Comparison of ENCODE assay signal across 20 cellular contexts in genomic region chr3:169529013-169529412, GRCh38.
DNase-seq lines count a peak whose midpoint lies in the region; ATAC-seq, FAIRE-seq and TF ChIP-seq lines count a peak whose summit lies in the region.
"Had no signal": no experiment of that assay in that cellular context is flagged by ENCODE, and none has a peak within 500 bp of the region (broad histone marks: within the 10 kb centered on the region; RNA-seq: fewer than 3 reads in every experiment).

No MANE protein-coding gene starts in this region.

- H3K4me1 ChIP-seq in astrocyte (ENCODE audit: insufficient read depth, low read length) (peaks cover 17% of the 10 kb centered on the region), osteoblast (ENCODE audit: insufficient read depth, low read length) (peaks cover 29% of the 10 kb centered on the region), thoracic aorta (ENCODE audit: control insufficient read depth in 1 of 2, low read depth in 2 of 2) (peaks cover 20 to 57% of the 10 kb centered on the region in 2 donors), HepG2 (ENCODE audit: insufficient read depth, low read length) (no peaks in the 10 kb centered on the region)
- H3K4me1 ChIP-seq: BLaER1 had no signal

- TF ChIP-seq RAD21 in HepG2 (CRISPR knock-in tag; IDR thresholded peaks at IDR 0.05), result no peak

- no peak overlapping the region for H3K27ac Mint-ChIP-seq in astrocyte (ENCODE audit: unreplicated experiment)
- H3K27ac Mint-ChIP-seq: CD14-positive monocyte; CD4-positive, alpha-beta memory T cell; GM23338 had no signal

- no peak for TF ChIP-seq EP300 in HepG2 (IDR thresholded peaks at IDR 0.05; ENCODE audit: low read depth in 2 of 2, low read length in 2 of 2)
- no peak for TF ChIP-seq EP300 in HepG2 (CRISPR knock-in tag; IDR thresholded peaks at IDR 0.05; ENCODE audit: borderline replicate concordance)

- no peak overlapping the region for H3K4me3 ChIP-seq in astrocyte (ENCODE audit: insufficient read depth, low read depth, low read length)
- H3K4me3 ChIP-seq in osteoblast (ENCODE audit: insufficient read depth, low read length), result no peak overlapping the region
- H3K4me3 ChIP-seq in thoracic aorta, result no peak overlapping the region
- H3K4me3 ChIP-seq in HepG2 (replicated peaks in 1 of 3; ENCODE audit: insufficient read depth in 1 of 3, low read depth in 2 of 3, low read length in 3 of 3), result no peak overlapping the region
- H3K4me3 ChIP-seq: BLaER1, GM23338 had no signal

- H3K36me3 ChIP-seq in astrocyte (ENCODE audit: insufficient read depth, low read length), result no peaks in the 10 kb centered on the region
- H3K36me3 ChIP-seq in osteoblast (ENCODE audit: insufficient read depth, low read length), result no peaks in the 10 kb centered on the region
- no peaks in the 10 kb centered on the region for H3K36me3 ChIP-seq in thoracic aorta
- H3K36me3 ChIP-seq in HepG2 (replicated peaks in 1 of 2; ENCODE audit: control insufficient read depth in 1 of 2, insufficient read depth in 2 of 2, low read length in 2 of 2), result no peaks in the 10 kb centered on the region
- H3K36me3 ChIP-seq: BLaER1 had no signal

- POLR2A ChIA-PET in HepG2 (lab: Yijun Ruan, JAX), result no interaction called here

- H3K4me3 Mint-ChIP-seq in astrocyte (ENCODE audit: unreplicated experiment), result no peak overlapping the region
- H3K4me3 Mint-ChIP-seq: CD14-positive monocyte; CD4-positive, alpha-beta memory T cell; GM23338 had no signal

- no peak overlapping the region for H2AFZ ChIP-seq in astrocyte (ENCODE audit: low read depth, low read length)
- no peak overlapping the region for H2AFZ ChIP-seq in osteoblast (ENCODE audit: low read length)
- no peak overlapping the region for H2AFZ ChIP-seq in HepG2 (ENCODE audit: low read length)
- H2AFZ ChIP-seq: GM23338 had no signal

- CTCF ChIA-PET in HepG2 (lab: Yijun Ruan, JAX; ENCODE audit: low intra/inter-chr PET ratio, low total read pairs), result no interaction called here

- H3K27ac ChIP-seq in astrocyte (ENCODE audit: low read depth, low read length), result peak overlapping the region; percentile 28
- peak overlapping the region; percentile 42 for H3K27ac ChIP-seq in osteoblast (ENCODE audit: low read depth, low read length)
- peak overlapping the region; percentile 50 to 65 for H3K27ac ChIP-seq in thoracic aorta
- no peak overlapping the region for H3K27ac ChIP-seq in HepG2 (ENCODE audit: extremely low read length, insufficient read depth, low read length)
- H3K27ac ChIP-seq: BLaER1 had no signal

- in situ Hi-C loops in HepG2 (cut with HindIII; ENCODE audit: extremely low pct_ligation_motif_present, low pct_unique_long_range_greater_than_20kb), result no loop called here

- TF ChIP-seq POLR2A in HepG2 (IDR thresholded peaks at IDR 0.05; ENCODE audit: insufficient read depth in 1 of 2, low read depth in 2 of 2, low read length in 2 of 2), result no peak

- intact Hi-C loops in HepG2 (cut with micrococcal nuclease; ENCODE audit: unreplicated experiment), result no loop called here

- no peaks in the 10 kb centered on the region for H3K36me3 Mint-ChIP-seq in astrocyte (ENCODE audit: low read depth, unreplicated experiment)
- H3K36me3 Mint-ChIP-seq: CD14-positive monocyte; CD4-positive, alpha-beta memory T cell had no signal

- peaks cover 6% of the 10 kb centered on the region for H3K4me1 Mint-ChIP-seq in astrocyte (ENCODE audit: low read depth, unreplicated experiment)
- H3K4me1 Mint-ChIP-seq: CD14-positive monocyte; CD4-positive, alpha-beta memory T cell had no signal

- H3K9me3 ChIP-seq in astrocyte (ENCODE audit: insufficient read depth, low read depth, low read length), result no peaks in the 10 kb centered on the region
- H3K9me3 ChIP-seq in osteoblast (ENCODE audit: low read depth, low read length), result no peaks in the 10 kb centered on the region
- H3K9me3 ChIP-seq in thoracic aorta, result no peaks in the 10 kb centered on the region
- H3K9me3 ChIP-seq in HepG2 (ENCODE audit: low read length), result no peaks in the 10 kb centered on the region
- H3K9me3 ChIP-seq: BLaER1 had no signal

- TF ChIP-seq CTCF in astrocyte (IDR thresholded peaks at IDR 0.05; ENCODE audit: insufficient read depth, low read depth, low read length) (no peak), osteoblast (IDR thresholded peaks at IDR 0.05; ENCODE audit: extremely low read depth, low read depth, low read length) (no peak), thoracic aorta (IDR thresholded peaks at IDR 0.05) (no peak), HepG2 (CRISPR knock-in tag; IDR thresholded peaks at IDR 0.05) (no peak)

- H3K4me2 ChIP-seq in astrocyte (ENCODE audit: low read length), result no peak overlapping the region
- H3K4me2 ChIP-seq in osteoblast (ENCODE audit: insufficient read depth, low read length), result no peak overlapping the region
- H3K4me2 ChIP-seq in HepG2 (ENCODE audit: low read depth, low read length), result no peak overlapping the region
- H3K4me2 ChIP-seq: BLaER1, GM23338 had no signal

- H3K27me3 Mint-ChIP-seq in astrocyte (ENCODE audit: low read depth, unreplicated experiment), result no peaks in the 10 kb centered on the region

- FAIRE-seq in astrocyte (lab: Jason Lieb, UNC) (no peak), frontal cortex (lab: Jason Lieb, UNC) (no peak), HepG2 (lab: Jason Lieb, UNC) (no peak)
- FAIRE-seq: A204.1, GM12892, GM18507, H54 had no signal

- ATAC-seq in thoracic aorta (ENCODE audit: insufficient number of reproducible peaks, low FRiP score, low read depth) (no peak), HepG2 (no peak)
- ATAC-seq: GM23338 had no signal

- no peak overlapping the region for H3K9ac ChIP-seq in astrocyte (ENCODE audit: low read length)
- H3K9ac ChIP-seq in HepG2 (ENCODE audit: insufficient read depth, low read depth, low read length), result no peak overlapping the region
- H3K9ac ChIP-seq: BLaER1 had no signal

- no peaks in the 10 kb centered on the region for H4K20me1 ChIP-seq in astrocyte (ENCODE audit: insufficient read depth, low read length)
- H4K20me1 ChIP-seq in osteoblast (ENCODE audit: insufficient read depth, low read length), result no peaks in the 10 kb centered on the region
- no peaks in the 10 kb centered on the region for H4K20me1 ChIP-seq in HepG2 (ENCODE audit: insufficient read depth, low read length)
- H4K20me1 ChIP-seq: BLaER1 had no signal

- H3K79me2 ChIP-seq in astrocyte (ENCODE audit: insufficient read depth, low read length) (no peaks in the 10 kb centered on the region), osteoblast (ENCODE audit: insufficient read depth, low read length) (no peaks in the 10 kb centered on the region), HepG2 (ENCODE audit: insufficient read depth, low read length) (no peaks in the 10 kb centered on the region)

- H3K27me3 ChIP-seq in astrocyte (ENCODE audit: insufficient read depth, low read length), result no peaks in the 10 kb centered on the region
- H3K27me3 ChIP-seq in osteoblast (ENCODE audit: insufficient read depth, low read length), result no peaks in the 10 kb centered on the region
- H3K27me3 ChIP-seq in thoracic aorta (replicated peaks; ENCODE audit: insufficient read depth), result no peaks in the 10 kb centered on the region
- H3K27me3 ChIP-seq in HepG2 (ENCODE audit: control insufficient read depth in 1 of 2, insufficient read depth in 2 of 2, low read length in 2 of 2), result no peaks in the 10 kb centered on the region; a peak in 1 of 5 replicates
- H3K27me3 ChIP-seq: BLaER1 had no signal

- H3K9me3 Mint-ChIP-seq in astrocyte (ENCODE audit: unreplicated experiment), result no peaks in the 10 kb centered on the region
- H3K9me3 Mint-ChIP-seq: CD4-positive, alpha-beta memory T cell; GM23338 had no signal

- no TSS peak for BruUV-seq in HepG2 (replicated peaks; lab: Mats Ljungman, UMichigan)

- DNase-seq in NCI-H69 (lab: John Stamatoyannopoulos, UW), result peak; percentile 30
- no peak for DNase-seq in astrocyte (ENCODE audit: low read depth)
- no peak for DNase-seq in osteoblast (ENCODE audit: insufficient read length, low spot score, missing footprints)
- DNase-seq in thoracic aorta (ENCODE audit: low spot score), result no peak
- no peak for DNase-seq in activated naive CD4-positive, alpha-beta T cell treated with Interleukin-2 at 50 U/mL for 16 hours
- DNase-seq in NCI-H1417 treated with DMSO at 0.1 percent for 48 hours (lab: John Stamatoyannopoulos, UW), result no peak
- no peak for DNase-seq in frontal cortex (ENCODE audit: low spot score in 2 of 2)
- no peak for DNase-seq in HepG2 (ENCODE audit: low spot score)
- DNase-seq: CD4-positive, alpha-beta memory T cell; DMS153; DMS79; GDM1; HCEC 1CT had no signal

TF ChIP-seq in HepG2, 621 proteins besides CTCF, POLR2A, EP300 and RAD21 (continues in another document):
- TF ChIP-seq HNRNPL (IDR thresholded peaks at IDR 0.05; ENCODE audit: low read depth, low read length), result no peak
- no peak for TF ChIP-seq ZNF652 (CRISPR knock-in tag; IDR thresholded peaks at IDR 0.05; ENCODE audit: borderline replicate concordance, low read depth)
- no peak for TF ChIP-seq ZNF263 (CRISPR knock-in tag; IDR thresholded peaks at IDR 0.05)
- no peak for TF ChIP-seq HDAC6 (IDR thresholded peaks at IDR 0.05; ENCODE audit: low read depth, low read length)
- TF ChIP-seq ZBTB14 (CRISPR knock-in tag; IDR thresholded peaks at IDR 0.05), result no peak
- TF ChIP-seq YEATS2 (CRISPR knock-in tag; IDR thresholded peaks at IDR 0.05; ENCODE audit: borderline replicate concordance), result no peak
